Comparison of ENCODE assay signal across 8 cellular contexts in genomic region chr20:37901667-37902503, GRCh38. TPM values are rescaled to one million over a fixed set of nuclear protein-coding genes. Genes with fewer than 3 reads are reported as not detected.
DNase-seq lines count a peak whose midpoint lies in the region; ATAC-seq and TF ChIP-seq lines count a peak whose summit lies in the region.

No MANE protein-coding gene starts in this region.

- peak; percentile 24 for TF ChIP-seq CTCF in colonic mucosa (IDR thresholded peaks at IDR 0.05)
- TF ChIP-seq CTCF in left lung (IDR thresholded peaks at IDR 0.05) = peak; percentile 19 to 29

- peak; percentile 20 for DNase-seq in COR-L47 (lab: John Stamatoyannopoulos, UW)
- peak; percentile 94 for DNase-seq in H7
- DNase-seq in NCI-H748 treated with DMSO at 0.1 percent for 48 hours (lab: John Stamatoyannopoulos, UW) = peak; percentile 56
- DNase-seq in colonic mucosa = peak; percentile 35
- DNase-seq in left lung = no peak
- DNase-seq in ureter (ENCODE audit: low spot score) = peak; percentile 49
- DNase-seq in NCI-H2107 (lab: John Stamatoyannopoulos, UW) = no peak

- no peaks in the 10 kb centered on the region for H3K4me1 ChIP-seq in colonic mucosa
- peaks cover 8 to 13% of the 10 kb centered on the region in 2 donors for H3K4me1 ChIP-seq in left lung

- intact Hi-C loops in colonic mucosa (cut with DNase I) = no loop called here
- intact Hi-C loops in left lung (cut with DNase I) = no loop called here

- H3K27me3 ChIP-seq in H7 (ENCODE audit: control insufficient read depth, insufficient read depth, low read length) (peaks cover 11% of the 10 kb centered on the region), colonic mucosa (peaks cover 23% of the 10 kb centered on the region), left lung (peaks cover 15 to 86% of the 10 kb centered on the region in 2 donors)

- ATAC-seq in left lung (peak; percentile 91), HG03045 (IDR thresholded peaks at IDR 0.05; ENCODE audit: unreplicated experiment) (no peak)

- H3K4me3 ChIP-seq in H7 (ENCODE audit: insufficient read depth, low read depth, low read length) = no peak overlapping the region
- H3K4me3 ChIP-seq in colonic mucosa = no peak overlapping the region
- H3K4me3 ChIP-seq in left lung = peak overlapping the region; percentile 28 to 40

- H3K27ac ChIP-seq in colonic mucosa = no peak overlapping the region
- H3K27ac ChIP-seq in left lung = no peak overlapping the region

- H3K9ac ChIP-seq in colonic mucosa (ENCODE audit: low read depth in 2 of 2, low read length in 2 of 2) = no peak overlapping the region

- H3K9me3 ChIP-seq in colonic mucosa (no peaks in the 10 kb centered on the region), left lung (no peaks in the 10 kb centered on the region)

- H3K36me3 ChIP-seq in H7 (replicated peaks; ENCODE audit: control insufficient read depth, insufficient read depth, low read length) = no peaks in the 10 kb centered on the region
- H3K36me3 ChIP-seq in colonic mucosa = no peaks in the 10 kb centered on the region
- no peaks in the 10 kb centered on the region for H3K36me3 ChIP-seq in left lung

RNA-seq across cellular contexts. Expression of gene VSTM2L, which starts 1.0 kb away (rescaled TPM):
- total RNA-seq in H7 (2014; rRNA removed; shearing (Covaris generic)) = 2.7 and 5.8 TPM in 2 replicates
- 1 to 10 TPM; 1.4 to 1.5 TPM for total RNA-seq in colonic mucosa
- total RNA-seq in left lung = 10 to 100 TPM; 30.1 to 31.9 TPM
- 7.1 TPM for total RNA-seq in ureter

Comparison
In these comparisons a context has a peak if more than half of its experiments do, and no peak if none do; other contexts are left out.
1. DNase-seq: peak in COR-L47 (single experiment), H7 (single experiment), NCI-H748 treated with DMSO at 0.1 percent for 48 hours (single experiment), colonic mucosa (single experiment) and ureter (single experiment); none in left lung (0 of 2) and NCI-H2107 (single experiment).
2. H3K4me3 ChIP-seq: peak in left lung (2 of 2); none in H7 (single experiment) and colonic mucosa (single experiment).